Comparison of ENCODE assay signal across 35 cellular contexts in the genomic region with DNA sequence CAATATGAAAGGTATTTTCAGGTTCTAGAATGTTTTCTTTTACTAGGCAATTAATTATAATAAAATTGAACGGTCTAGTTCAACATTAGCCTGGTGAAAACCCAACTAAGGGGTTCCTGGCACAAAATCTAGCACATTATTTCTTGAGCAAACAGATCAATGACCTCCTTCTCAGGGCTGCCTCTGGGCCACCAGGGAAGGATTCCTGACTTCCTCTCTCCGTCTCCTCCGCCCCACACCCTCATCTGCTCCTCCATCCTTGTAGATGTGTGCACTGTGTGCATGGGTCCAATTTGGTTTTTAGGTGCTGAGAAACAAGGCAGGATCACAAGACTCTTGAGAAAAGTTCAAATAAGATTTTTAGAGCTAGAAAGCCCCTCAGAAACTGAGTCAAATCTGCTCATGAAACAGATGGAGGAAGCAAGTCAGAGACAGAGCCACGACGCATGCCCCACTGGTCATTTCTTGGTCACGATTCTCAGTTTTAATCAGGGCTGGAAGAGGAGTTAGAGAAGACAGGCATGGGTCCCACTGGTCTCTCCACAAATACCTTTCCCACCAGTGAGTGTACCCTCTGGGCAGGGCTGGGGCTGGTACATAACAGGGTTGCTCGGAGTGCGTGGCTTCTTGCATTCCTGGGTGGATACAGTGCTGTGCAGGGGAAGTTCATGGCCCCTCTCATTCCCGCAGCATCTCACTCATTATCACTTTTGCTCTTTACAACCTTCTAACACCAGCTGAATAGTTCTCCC. TPM values are rescaled to one million over a fixed set of nuclear protein-coding genes. Genes with fewer than 3 reads are reported as not detected.
DNase-seq lines count a peak whose midpoint lies in the region; ATAC-seq and TF ChIP-seq lines count a peak whose summit lies in the region.
"Had no signal": no experiment of that assay in that cellular context is flagged by ENCODE, and none has a peak within 500 bp of the region (broad histone marks: within the 10 kb centered on the region; RNA-seq: fewer than 3 reads in every experiment).

No MANE protein-coding gene starts in this region.

- no peaks in the 10 kb centered on the region for H3K36me3 Mint-ChIP-seq in MCF 10A (ENCODE audit: insufficient read depth, unreplicated experiment)
- no peaks in the 10 kb centered on the region for H3K36me3 Mint-ChIP-seq in T-helper 17 cell (ENCODE audit: low read depth)
- H3K36me3 Mint-ChIP-seq: CD14-positive monocyte, neural progenitor cell had no signal

- intact Hi-C loops in breast epithelium (cut with DNase I; ENCODE audit: low total_unique reads), result no loop called here
- intact Hi-C loops in MCF 10A (cut with micrococcal nuclease), result loop anchor here (10.0 kb wide), 2 partner anchors 123 to 333 kb away; no protein-coding TSS in a partner anchor
- intact Hi-C loops in upper lobe of right lung (cut with DNase I), result no loop called here

- no peak for TF ChIP-seq POLR2A in breast epithelium (IDR thresholded peaks at IDR 0.05)

- DNase-seq in breast epithelium (ENCODE audit: low spot score in 2 of 2) (no peak), MCF 10A (ENCODE audit: unreplicated experiment) (no peak), T-helper 17 cell (no peak), islet precursor cell (peak; percentile 59), upper lobe of right lung (peak; percentile 36), NOMO-1 treated with DMSO at 0.1 percent for 48 hours (lab: John Stamatoyannopoulos, UW; ENCODE audit: unreplicated experiment) (no peak), NCI-H187 treated with DMSO at 0.1 percent for 48 hours (lab: John Stamatoyannopoulos, UW) (no peak), GF-D8 (lab: John Stamatoyannopoulos, UW) (no peak)
- DNase-seq: activated CD4-positive, alpha-beta T cell treated with anti-CD3 and anti-CD28 coated beads for 1 hour; activated gamma-delta T cell; colonic mucosa; DMS79 treated with DMSO at 0.1 percent for 48 hours; GDM1; HCEC 1CT; hypothalamus; mesenchymal stem cell; NCI-H1092 treated with DMSO at 0.1 percent for 48 hours; NCI-H2029; NCI-H510A treated with DMSO at 0.1 percent for 48 hours had no signal

- CTCF ChIA-PET in MCF 10A (lab: Yijun Ruan, JAX), result interaction anchor here (0.5 to 8.9 kb wide), 38 partner anchors 10 to 454 kb away, joined by 3 to 127 read pairs (median 4); a partner anchor contains a TSS

- H3K9me3 ChIP-seq in breast epithelium (no peaks in the 10 kb centered on the region), T-helper 17 cell (ENCODE audit: control insufficient read depth, low read length, poor library complexity, severe bottlenecking) (no peaks in the 10 kb centered on the region), upper lobe of right lung (no peaks in the 10 kb centered on the region)
- H3K9me3 ChIP-seq: colonic mucosa, left lung, prostate gland, vagina had no signal

- ATAC-seq in T-helper 17 cell (no peak), upper lobe of right lung (no peak)
- ATAC-seq: sciatic nerve had no signal

- BruUV-seq in MCF 10A (replicated peaks; lab: Mats Ljungman, UMichigan), result no TSS peak

- no peak for TF ChIP-seq CTCF in breast epithelium (IDR thresholded peaks at IDR 0.05)
- no peak for TF ChIP-seq CTCF in MCF 10A (IDR thresholded peaks at IDR 0.05; ENCODE audit: unreplicated experiment)
- TF ChIP-seq CTCF in upper lobe of right lung (IDR thresholded peaks at IDR 0.05), result no peak

- H3K27me3 Mint-ChIP-seq in MCF 10A (ENCODE audit: insufficient read depth, unreplicated experiment), result peaks cover 61% of the 10 kb centered on the region
- H3K27me3 Mint-ChIP-seq in T-helper 17 cell, result peaks cover 81% of the 10 kb centered on the region
- H3K27me3 Mint-ChIP-seq: activated naive CD8-positive, alpha-beta T cell treated with anti-CD3 and anti-CD28 coated beads for 36 hours; stimulated activated naive CD8-positive, alpha-beta T cell treated with anti-CD3 and anti-CD28 coated beads, Interleukin-15, amount 100 ng/mL, for 72 hours had no signal

- H3K27me3 ChIP-seq in breast epithelium, result no peaks in the 10 kb centered on the region
- peaks cover 4% of the 10 kb centered on the region for H3K27me3 ChIP-seq in upper lobe of right lung
- H3K27me3 ChIP-seq: colonic mucosa, neural progenitor cell, vagina had no signal

- H3K4me3 ChIP-seq in breast epithelium (peak overlapping the region in 1 of 3 donors; percentile 12), upper lobe of right lung (no peak overlapping the region)
- H3K4me3 ChIP-seq: colonic mucosa, K562, left lung, neural progenitor cell, SK-N-MC, vagina had no signal

- peak overlapping the region; percentile 1 to 46 for H3K27ac ChIP-seq in breast epithelium
- no peak overlapping the region for H3K27ac ChIP-seq in upper lobe of right lung
- H3K27ac ChIP-seq: colonic mucosa, left lung, neural progenitor cell, prostate gland, SK-N-MC, vagina had no signal

- no peaks in the 10 kb centered on the region for H3K9me3 Mint-ChIP-seq in MCF 10A (ENCODE audit: unreplicated experiment)
- H3K9me3 Mint-ChIP-seq: activated CD4-positive, alpha-beta memory T cell treated with anti-CD3 and anti-CD28 coated beads, Interleukin-2, amount 10 ng/mL, durations not matched to agents 7 days and 5 days; activated naive CD8-positive, alpha-beta T cell treated with anti-CD3 and anti-CD28 coated beads for 36 hours; CD14-positive monocyte; effector memory CD8-positive, alpha-beta T cell; neural progenitor cell; stimulated activated naive CD8-positive, alpha-beta T cell treated with anti-CD3 and anti-CD28 coated beads, Interleukin-15, amount 100 ng/mL, for 72 hours had no signal

- no peak overlapping the region for H3K4me3 Mint-ChIP-seq in MCF 10A (ENCODE audit: unreplicated experiment)
- H3K4me3 Mint-ChIP-seq in T-helper 17 cell, result no peak overlapping the region
- H3K4me3 Mint-ChIP-seq: activated CD4-positive, alpha-beta memory T cell treated with anti-CD3 and anti-CD28 coated beads, Interleukin-2, amount 10 ng/mL, durations not matched to agents 7 days and 5 days; activated naive CD8-positive, alpha-beta T cell treated with anti-CD3 and anti-CD28 coated beads for 36 hours; CD14-positive monocyte; effector memory CD8-positive, alpha-beta T cell; neural progenitor cell; stimulated activated naive CD8-positive, alpha-beta T cell treated with anti-CD3 and anti-CD28 coated beads, Interleukin-15, amount 100 ng/mL, for 72 hours had no signal

- H3K4me1 ChIP-seq in breast epithelium, result no peaks in the 10 kb centered on the region
- H3K4me1 ChIP-seq in upper lobe of right lung, result no peaks in the 10 kb centered on the region
- H3K4me1 ChIP-seq: colonic mucosa, left lung, prostate gland had no signal

- no peak overlapping the region for H3K27ac Mint-ChIP-seq in MCF 10A (ENCODE audit: low read depth, unreplicated experiment)
- H3K27ac Mint-ChIP-seq in T-helper 17 cell, result peak overlapping the region; percentile 19
- H3K27ac Mint-ChIP-seq: activated CD4-positive, alpha-beta memory T cell treated with anti-CD3 and anti-CD28 coated beads, Interleukin-2, amount 10 ng/mL, durations not matched to agents 7 days and 5 days; activated naive CD8-positive, alpha-beta T cell treated with anti-CD3 and anti-CD28 coated beads for 36 hours; CD14-positive monocyte; effector memory CD8-positive, alpha-beta T cell; neural progenitor cell; stimulated activated naive CD8-positive, alpha-beta T cell treated with anti-CD3 and anti-CD28 coated beads, Interleukin-15, amount 100 ng/mL, for 72 hours had no signal

- H3K36me3 ChIP-seq in breast epithelium, result no peaks in the 10 kb centered on the region
- H3K36me3 ChIP-seq in upper lobe of right lung, result no peaks in the 10 kb centered on the region
- H3K36me3 ChIP-seq: colonic mucosa, left lung, neural progenitor cell, prostate gland, vagina had no signal

- POLR2A ChIA-PET in MCF 10A (lab: Yijun Ruan, JAX), result no interaction called here

- H3K4me1 Mint-ChIP-seq in MCF 10A (ENCODE audit: insufficient read depth, unreplicated experiment) (no peaks in the 10 kb centered on the region), T-helper 17 cell (peaks cover 4% of the 10 kb centered on the region)
- H3K4me1 Mint-ChIP-seq: activated CD4-positive, alpha-beta memory T cell treated with anti-CD3 and anti-CD28 coated beads, Interleukin-2, amount 10 ng/mL, durations not matched to agents 7 days and 5 days; activated naive CD8-positive, alpha-beta T cell treated with anti-CD3 and anti-CD28 coated beads for 36 hours; CD14-positive monocyte; neural progenitor cell; stimulated activated naive CD8-positive, alpha-beta T cell treated with anti-CD3 and anti-CD28 coated beads, Interleukin-15, amount 100 ng/mL, for 72 hours had no signal

RNA-seq across cellular contexts. Expression of a gene that starts 3.8 kb away (rescaled TPM):
- total RNA-seq in breast epithelium, result 10 to 100 TPM in 2 of 3 donors, under 1 TPM in 1; under 0.01 to 19.8 (median 13.4) TPM
- 0.30 and 0.44 TPM in 2 replicates for total RNA-seq in MCF 10A (2022)
- total RNA-seq in T-helper 17 cell, result not detected
- 0.38 TPM for total RNA-seq in upper lobe of right lung
- total RNA-seq: activated CD4-positive, alpha-beta memory T cell treated with anti-CD3 and anti-CD28 coated beads, Interleukin-2, amount 10 ng/mL, durations not matched to agents 7 days and 5 days; activated naive CD8-positive, alpha-beta T cell treated with anti-CD3 and anti-CD28 coated beads for 36 hours; glomerular endothelial cell; M059J; T-helper 1 cell treated with Interleukin-12 subunit alpha and Interleukin-12 subunit beta and Interleukin-4 antibody, amounts not matched to agents 30 ng/mL and 1 ng/mL, for 36 hours had no signal

RNA-seq across cellular contexts. Expression of a gene that starts 26.9 kb away (rescaled TPM):
- total RNA-seq in breast epithelium, result 10 to 100 TPM in 2 of 3 donors, 1 to 10 TPM in 1; 5.2 to 29.8 (median 29.6) TPM
- 0.79 and 1.4 TPM in 2 replicates for total RNA-seq in MCF 10A (2022)
- 10 to 100 TPM; 52.3 to 59.9 TPM for total RNA-seq in T-helper 17 cell
- total RNA-seq in upper lobe of right lung, result 12.8 TPM
- total RNA-seq: M059J had no signal

RNA-seq across cellular contexts. Expression of a gene that starts 51.8 kb away (rescaled TPM):
- total RNA-seq in breast epithelium (1 to 10 TPM in 1 of 3 donors, under 1 TPM in 1, not detected in 1; 0.15 to 1.3 TPM), MCF 10A (2022) (not detected in 2 replicates), T-helper 17 cell (not detected), upper lobe of right lung (not detected)
- total RNA-seq: activated CD4-positive, alpha-beta memory T cell treated with anti-CD3 and anti-CD28 coated beads, Interleukin-2, amount 10 ng/mL, durations not matched to agents 7 days and 5 days; activated naive CD8-positive, alpha-beta T cell treated with anti-CD3 and anti-CD28 coated beads for 36 hours; Calu3; colonic mucosa; glomerular endothelial cell; K562; left lung; M059J; prostate gland; T-helper 1 cell treated with Interleukin-12 subunit alpha and Interleukin-12 subunit beta and Interleukin-4 antibody, amounts not matched to agents 30 ng/mL and 1 ng/mL, for 36 hours; vagina had no signal

RNA-seq across cellular contexts. Expression of a gene that starts 57.5 kb away (rescaled TPM):
- not detected for total RNA-seq in breast epithelium
- not detected in 2 replicates for total RNA-seq in MCF 10A (2022)
- not detected for total RNA-seq in T-helper 17 cell
- not detected for total RNA-seq in upper lobe of right lung
- total RNA-seq: activated CD4-positive, alpha-beta memory T cell treated with anti-CD3 and anti-CD28 coated beads, Interleukin-2, amount 10 ng/mL, durations not matched to agents 7 days and 5 days; activated naive CD8-positive, alpha-beta T cell treated with anti-CD3 and anti-CD28 coated beads for 36 hours; Calu3; colonic mucosa; glomerular endothelial cell; K562; M059J; sciatic nerve; T-helper 1 cell treated with Interleukin-12 subunit alpha and Interleukin-12 subunit beta and Interleukin-4 antibody, amounts not matched to agents 30 ng/mL and 1 ng/mL, for 36 hours; vagina had no signal

Comparison
In these comparisons a context has a peak if more than half of its experiments do, and no peak if none do; other contexts are left out.
1. DNase-seq: peak in islet precursor cell (single experiment) and upper lobe of right lung (single experiment); none in breast epithelium (0 of 2), MCF 10A (single experiment), T-helper 17 cell (0 of 3), NOMO-1 treated with DMSO at 0.1 percent for 48 hours (single experiment), NCI-H187 treated with DMSO at 0.1 percent for 48 hours (single experiment) and GF-D8 (single experiment).